18 cellular contexts compared by ENCODE assay signal in the genomic region with DNA sequence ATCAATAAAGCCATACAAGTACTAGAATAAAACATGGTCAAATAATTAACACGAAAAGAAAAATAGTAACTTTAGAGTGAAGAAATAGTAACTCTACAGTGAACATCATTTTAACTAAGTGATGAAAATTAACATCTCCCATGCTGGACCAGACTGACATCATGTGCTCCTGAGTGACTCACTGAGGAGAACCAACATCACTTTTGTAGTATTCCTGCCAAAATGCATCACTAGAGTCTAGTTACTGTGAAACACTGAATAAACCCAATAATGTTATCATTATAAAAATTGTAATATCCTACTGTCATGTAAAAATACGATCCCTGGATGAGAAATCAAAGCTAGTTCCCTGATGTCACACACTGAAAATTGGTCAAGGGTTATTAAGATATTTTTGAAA.
DNase-seq lines count a peak whose midpoint lies in the region; ATAC-seq, FAIRE-seq and TF ChIP-seq lines count a peak whose summit lies in the region.
"Had no signal": no experiment of that assay in that cellular context is flagged by ENCODE, and none has a peak within 500 bp of the region (broad histone marks: within the 10 kb centered on the region; RNA-seq: fewer than 3 reads in every experiment).

No MANE protein-coding gene starts in this region.

- no peaks in the 10 kb centered on the region for H3K27me3 ChIP-seq in HepG2 (ENCODE audit: control insufficient read depth in 1 of 2, insufficient read depth in 2 of 2, low read length in 2 of 2)
- H3K27me3 ChIP-seq in right lobe of liver: no peaks in the 10 kb centered on the region
- H3K27me3 ChIP-seq in MG63: no peaks in the 10 kb centered on the region
- H3K27me3 ChIP-seq in psoas muscle (ENCODE audit: insufficient read depth in 3 of 3, low read length in 2 of 3): peaks cover 0 to 6% (median 0%) of the 10 kb centered on the region in 3 donors
- H3K27me3 ChIP-seq in tibial artery: no peaks in the 10 kb centered on the region
- H3K27me3 ChIP-seq: BE2C had no signal

- H3K4me3 ChIP-seq in HepG2 (replicated peaks in 1 of 3; ENCODE audit: insufficient read depth in 1 of 3, low read depth in 2 of 3, low read length in 3 of 3) (no peak overlapping the region), right lobe of liver (no peak overlapping the region), MG63 (no peak overlapping the region), psoas muscle (no peak overlapping the region), tibial artery (no peak overlapping the region)
- H3K4me3 ChIP-seq: GM12878, HAP-1 had no signal

- POLR2A ChIA-PET in HepG2 (lab: Yijun Ruan, JAX): no interaction called here

- intact Hi-C loops in HepG2 (cut with micrococcal nuclease; ENCODE audit: unreplicated experiment): no loop called here
- intact Hi-C loops in right lobe of liver (cut with DNase I): no loop called here
- intact Hi-C loops in psoas muscle (cut with DNase I): no loop called here
- intact Hi-C loops in tibial artery (cut with DNase I; ENCODE audit: low total_unique reads): no loop called here

- TF ChIP-seq EP300 in HepG2 (IDR thresholded peaks at IDR 0.05; ENCODE audit: low read depth in 2 of 2, low read length in 2 of 2) (no peak), HepG2 (CRISPR knock-in tag; IDR thresholded peaks at IDR 0.05; ENCODE audit: borderline replicate concordance) (no peak)

- H3K79me2 ChIP-seq in HepG2 (ENCODE audit: insufficient read depth, low read length): no peaks in the 10 kb centered on the region

- no peak for FAIRE-seq in HepG2 (lab: Jason Lieb, UNC)
- FAIRE-seq: GM12878, GM18507, H1, HTR-8/SVneo had no signal

- DNase-seq in HepG2 (ENCODE audit: low spot score) (no peak), right lobe of liver (no peak), MG63 (peak; percentile 12), fibroblast of peridontal ligament (ENCODE audit: extremely low read depth) (peak; percentile 45), psoas muscle (no peak), tibial artery (no peak)
- DNase-seq in activated naive CD4-positive, alpha-beta T cell treated with anti-CD3 and anti-CD28 coated beads, Interleukin-2, amount 50 U/mL, for 72 hours (ENCODE audit: low spot score in 2 of 2): no peak
- DNase-seq: ACHN; BE2C; CD4-positive, alpha-beta memory T cell; DMS79; HFFc6 had no signal

- CTCF ChIA-PET in HepG2 (lab: Yijun Ruan, JAX; ENCODE audit: low intra/inter-chr PET ratio, low total read pairs): no interaction called here

- TF ChIP-seq POLR2A in HepG2 (IDR thresholded peaks at IDR 0.05; ENCODE audit: insufficient read depth in 1 of 2, low read depth in 2 of 2, low read length in 2 of 2) (no peak), right lobe of liver (IDR thresholded peaks at IDR 0.05) (no peak)

- no peaks in the 10 kb centered on the region for H3K9me3 Mint-ChIP-seq in activated naive CD4-positive, alpha-beta T cell treated with anti-CD3 and anti-CD28 coated beads, Interleukin-2, amount 50 U/mL, for 72 hours
- H3K9me3 Mint-ChIP-seq: HFFc6 had no signal

- no peak for TF ChIP-seq RAD21 in HepG2 (CRISPR knock-in tag; IDR thresholded peaks at IDR 0.05)

- no peak overlapping the region for H2AFZ ChIP-seq in HepG2 (ENCODE audit: low read length)

- TF ChIP-seq CTCF in HepG2 (CRISPR knock-in tag; IDR thresholded peaks at IDR 0.05) (no peak), right lobe of liver (IDR thresholded peaks at IDR 0.05) (no peak), psoas muscle (IDR thresholded peaks at IDR 0.05) (no peak), tibial artery (IDR thresholded peaks at IDR 0.05) (no peak)

- in situ Hi-C loops in HepG2 (cut with HindIII; ENCODE audit: extremely low pct_ligation_motif_present, low pct_unique_long_range_greater_than_20kb): no loop called here

- H3K4me2 ChIP-seq in HepG2 (ENCODE audit: low read depth, low read length): no peak overlapping the region

- WGBS in HepG2 (ENCODE audit: low lambda C conversion rate): 25% methylated on average over 2 of the region's 2 CpGs
- 59% methylated on average over 2 of the region's 2 CpGs for WGBS in right lobe of liver (ENCODE audit: insufficient coverage, low coverage, low lambda C conversion rate, missing lambda C conversion rate)
- 61 to 66% (median 63%) methylated on average over 2 of the region's 2 CpGs for WGBS in psoas muscle, 3 donors

- BruUV-seq in HepG2 (replicated peaks; lab: Mats Ljungman, UMichigan): no TSS peak

- no peaks in the 10 kb centered on the region for H3K4me1 ChIP-seq in HepG2 (ENCODE audit: insufficient read depth, low read length)
- no peaks in the 10 kb centered on the region for H3K4me1 ChIP-seq in right lobe of liver
- H3K4me1 ChIP-seq in psoas muscle: no peaks in the 10 kb centered on the region
- no peaks in the 10 kb centered on the region for H3K4me1 ChIP-seq in tibial artery
- H3K4me1 ChIP-seq: BE2C, HAP-1 had no signal

- no peaks in the 10 kb centered on the region for H4K20me1 ChIP-seq in HepG2 (ENCODE audit: insufficient read depth, low read length)

- H3K27ac ChIP-seq in HepG2 (ENCODE audit: extremely low read length, insufficient read depth, low read length) (no peak overlapping the region), right lobe of liver (no peak overlapping the region), psoas muscle (no peak overlapping the region), tibial artery (no peak overlapping the region)
- H3K27ac ChIP-seq: C4-2B had no signal

- no peak overlapping the region for H3K27ac Mint-ChIP-seq in activated naive CD4-positive, alpha-beta T cell treated with anti-CD3 and anti-CD28 coated beads, Interleukin-2, amount 50 U/mL, for 72 hours
- H3K27ac Mint-ChIP-seq: CD4-positive, alpha-beta memory T cell; HFFc6 had no signal

- H3K9me3 ChIP-seq in HepG2 (ENCODE audit: low read length): no peaks in the 10 kb centered on the region
- H3K9me3 ChIP-seq in right lobe of liver: no peaks in the 10 kb centered on the region
- no peaks in the 10 kb centered on the region; the same call in 1 of the 2 replicates for H3K9me3 ChIP-seq in MG63
- H3K9me3 ChIP-seq in psoas muscle: no peaks in the 10 kb centered on the region
- H3K9me3 ChIP-seq in tibial artery: no peaks in the 10 kb centered on the region
- H3K9me3 ChIP-seq: BE2C, HAP-1 had no signal

- no peak for ATAC-seq in HepG2
- no peak for ATAC-seq in right lobe of liver
- no peak for ATAC-seq in psoas muscle
- no peak for ATAC-seq in activated naive CD4-positive, alpha-beta T cell treated with anti-CD3 and anti-CD28 coated beads, Interleukin-2, amount 50 U/mL, for 72 hours
- ATAC-seq: GM12878 had no signal

- no peak overlapping the region for H3K9ac ChIP-seq in HepG2 (ENCODE audit: insufficient read depth, low read depth, low read length)

- H3K36me3 Mint-ChIP-seq in activated naive CD4-positive, alpha-beta T cell treated with anti-CD3 and anti-CD28 coated beads, Interleukin-2, amount 50 U/mL, for 72 hours: no peaks in the 10 kb centered on the region
- H3K36me3 Mint-ChIP-seq: CD4-positive, alpha-beta memory T cell had no signal

- H3K36me3 ChIP-seq in HepG2 (replicated peaks in 1 of 2; ENCODE audit: control insufficient read depth in 1 of 2, insufficient read depth in 2 of 2, low read length in 2 of 2): no peaks in the 10 kb centered on the region
- no peaks in the 10 kb centered on the region for H3K36me3 ChIP-seq in right lobe of liver
- no peaks in the 10 kb centered on the region for H3K36me3 ChIP-seq in MG63
- no peaks in the 10 kb centered on the region for H3K36me3 ChIP-seq in psoas muscle (ENCODE audit: insufficient read depth in 1 of 2, low read depth in 1 of 2)
- H3K36me3 ChIP-seq in tibial artery: no peaks in the 10 kb centered on the region
- H3K36me3 ChIP-seq: BE2C, HAP-1 had no signal

TF ChIP-seq in HepG2, 621 proteins besides CTCF, POLR2A, EP300 and RAD21:
- TF ChIP-seq, protein P1, sequence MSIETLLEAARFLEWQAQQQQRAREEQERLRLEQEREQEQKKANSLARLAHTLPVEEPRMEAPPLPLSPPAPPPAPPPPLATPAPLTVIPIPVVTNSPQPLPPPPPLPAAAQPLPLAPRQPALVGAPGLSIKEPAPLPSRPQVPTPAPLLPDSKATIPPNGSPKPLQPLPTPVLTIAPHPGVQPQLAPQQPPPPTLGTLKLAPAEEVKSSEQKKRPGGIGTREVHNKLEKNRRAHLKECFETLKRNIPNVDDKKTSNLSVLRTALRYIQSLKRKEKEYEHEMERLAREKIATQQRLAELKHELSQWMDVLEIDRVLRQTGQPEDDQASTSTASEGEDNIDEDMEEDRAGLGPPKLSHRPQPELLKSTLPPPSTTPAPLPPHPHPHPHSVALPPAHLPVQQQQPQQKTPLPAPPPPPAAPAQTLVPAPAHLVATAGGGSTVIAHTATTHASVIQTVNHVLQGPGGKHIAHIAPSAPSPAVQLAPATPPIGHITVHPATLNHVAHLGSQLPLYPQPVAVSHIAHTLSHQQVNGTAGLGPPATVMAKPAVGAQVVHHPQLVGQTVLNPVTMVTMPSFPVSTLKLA (IDR thresholded peaks at IDR 0.05): peak; percentile 30; the same call in 1 of the 2 replicates
- no peak for TF ChIP-seq EEA1 (CRISPR knock-in tag; IDR thresholded peaks at IDR 0.05; ENCODE audit: borderline replicate concordance)

Comparison
In these comparisons a context has a peak if more than half of its experiments do, and no peak if none do; other contexts are left out.
1. DNase-seq: peak in MG63 (single experiment) and fibroblast of peridontal ligament (single experiment); none in HepG2 (single experiment), right lobe of liver (0 of 3), psoas muscle (0 of 2), activated naive CD4-positive, alpha-beta T cell treated with anti-CD3 and anti-CD28 coated beads, Interleukin-2, amount 50 U/mL, for 72 hours (0 of 2) and tibial artery (0 of 2).